13 cellular contexts compared by ENCODE assay signal in genomic region chr18:35282353-35282752, GRCh38. TPM values are rescaled to one million over a fixed set of nuclear protein-coding genes. Genes with fewer than 3 reads are reported as not detected.
DNase-seq lines count a peak whose midpoint lies in the region; ATAC-seq, FAIRE-seq and TF ChIP-seq lines count a peak whose summit lies in the region.
"Had no signal": no experiment of that assay in that cellular context is flagged by ENCODE, and none has a peak within 500 bp of the region (broad histone marks: within the 10 kb centered on the region; RNA-seq: fewer than 3 reads in every experiment).

No MANE protein-coding gene starts in this region.

- H3K79me2 ChIP-seq in endothelial cell of umbilical vein (ENCODE audit: control insufficient read depth, insufficient read depth, low read length), result peaks cover 16% of the 10 kb centered on the region

- FAIRE-seq in endothelial cell of umbilical vein (lab: Jason Lieb, UNC), result peak; percentile 93
- FAIRE-seq in RCC 7860 (lab: Jason Lieb, UNC), result no peak

- CTCF ChIA-PET in endothelial cell of umbilical vein (lab: Charles Lee), result interaction anchor here (0.9 to 1.6 kb wide), 2 partner anchors 14 to 42 kb away, joined by 4 to 6 read pairs; partner anchors contain the start of gene ZNF397

- H3K4me3 ChIP-seq in endothelial cell of umbilical vein (replicated peaks in 1 of 3; ENCODE audit: insufficient read depth in 1 of 3, low read depth in 1 of 3, low read length in 3 of 3), result no peak overlapping the region
- H3K4me3 ChIP-seq: prostate gland, suprapubic skin had no signal

- intact Hi-C loops in endothelial cell of umbilical vein (cut with micrococcal nuclease), result loop anchor here (1.0 kb wide), 2 partner anchors 8 to 42 kb away; partner anchors contain the start of gene ZSCAN30

- TF ChIP-seq POLR2A in endothelial cell of umbilical vein (IDR thresholded peaks at IDR 0.05; ENCODE audit: low read depth, low read length), result no peak

- H2AFZ ChIP-seq in endothelial cell of umbilical vein (ENCODE audit: low read depth, low read length), result no peak overlapping the region

- TF ChIP-seq CTCF in endothelial cell of umbilical vein (IDR thresholded peaks at IDR 0.05; ENCODE audit: extremely low read depth in 1 of 2, insufficient read depth in 1 of 2, low read depth in 1 of 2, low read length in 2 of 2), result no peak

- H3K9me3 ChIP-seq in endothelial cell of umbilical vein (replicated peaks; ENCODE audit: control insufficient read depth, insufficient read depth, low read length), result peaks cover 3% of the 10 kb centered on the region
- H3K9me3 ChIP-seq: prostate gland had no signal

- peak overlapping the region; percentile 75 for H3K27ac ChIP-seq in endothelial cell of umbilical vein (ENCODE audit: insufficient read depth, low read depth, low read length)
- H3K27ac ChIP-seq: prostate gland, suprapubic skin had no signal

- no peaks in the 10 kb centered on the region for H4K20me1 ChIP-seq in endothelial cell of umbilical vein (replicated peaks; ENCODE audit: control insufficient read depth, extremely low read depth, insufficient read depth, low read length)

- dilution Hi-C loops in endothelial cell of umbilical vein (cut with MboI; ENCODE audit: extremely low pct_ligation_motif_present, low sequenced_read_pairs), result no loop called here

- H3K27me3 ChIP-seq in endothelial cell of umbilical vein (ENCODE audit: control insufficient read depth in 2 of 2, insufficient read depth in 2 of 2, low read length in 2 of 2), result no peaks in the 10 kb centered on the region
- H3K27me3 ChIP-seq: suprapubic skin had no signal

- H3K4me2 ChIP-seq in endothelial cell of umbilical vein (ENCODE audit: insufficient read depth, low read length), result peak overlapping the region; percentile 70

- BruUV-seq in endothelial cell of umbilical vein (replicated peaks; lab: Mats Ljungman, UMichigan), result no TSS peak

- no peaks in the 10 kb centered on the region for H3K9me1 ChIP-seq in endothelial cell of umbilical vein (replicated peaks; ENCODE audit: control insufficient read depth, extremely low read depth, insufficient read depth, low read length)

- DNase-seq in GM04503 (ENCODE audit: low read depth) (peak; percentile 81), NCI-H446 treated with DMSO at 0.1 percent for 48 hours (lab: John Stamatoyannopoulos, UW) (peak; percentile 27), endothelial cell of umbilical vein (ENCODE audit: low read depth, low spot score) (peak; percentile 84), myocyte (ENCODE audit: low read depth) (peak; percentile 14), activated gamma-delta T cell treated with Interleukin-2 at 50 U/mL for 16 hours (no peak), RCC 7860 (ENCODE audit: low spot score) (no peak)
- DNase-seq: activated CD4-positive, CD25-positive, alpha-beta regulatory T cell treated with anti-CD3 and anti-CD28 coated beads, Interleukin-2, amount 50 U/mL, for 72 hours; hippocampal formation; NCI-H1092; NCI-H510A treated with DMSO at 0.1 percent for 48 hours had no signal

- H3K36me3 ChIP-seq in endothelial cell of umbilical vein (ENCODE audit: control insufficient read depth in 2 of 2, extremely low read depth in 1 of 2, insufficient read depth in 2 of 2, low read length in 2 of 2), result peaks cover 0 to 6% of the 10 kb centered on the region in 2 experiments
- H3K36me3 ChIP-seq: prostate gland had no signal

- H3K9ac ChIP-seq in endothelial cell of umbilical vein (replicated peaks; ENCODE audit: extremely low read depth, insufficient read depth, low read length), result peak overlapping the region; percentile 27

- POLR2A ChIA-PET in endothelial cell of umbilical vein (lab: Charles Lee), result no interaction called here

- no peak for ATAC-seq in HG02981 (IDR thresholded peaks at IDR 0.05; ENCODE audit: unreplicated experiment)

- H3K4me1 ChIP-seq in endothelial cell of umbilical vein (ENCODE audit: control insufficient read depth, extremely low read depth, insufficient read depth, low read length), result peaks cover 33% of the 10 kb centered on the region
- H3K4me1 ChIP-seq: prostate gland, suprapubic skin had no signal

TF ChIP-seq in endothelial cell of umbilical vein, 7 proteins besides CTCF, POLR2A, EP300 and RAD21:
- TF ChIP-seq JUN (IDR thresholded peaks at IDR 0.05; ENCODE audit: borderline replicate concordance, insufficient read depth, insufficient read length, low read depth) (peak; percentile 96), MAX (IDR thresholded peaks at IDR 0.05; ENCODE audit: insufficient read depth, insufficient read length) (no peak), POLR2AphosphoS5 (IDR thresholded peaks at IDR 0.05; ENCODE audit: insufficient read depth, low read depth, low read length) (peak; percentile 82), GATA2 (IDR thresholded peaks at IDR 0.05; ENCODE audit: insufficient read depth, insufficient read length, low read depth, low read length) (no peak), EZH2 (IDR thresholded peaks at IDR 0.05; ENCODE audit: borderline replicate concordance, low read depth, low read length, severe bottlenecking) (no peak), FOS (IDR thresholded peaks at IDR 0.05; ENCODE audit: borderline replicate concordance, insufficient read depth, low read length) (peak; percentile 99)

RNA-seq across cellular contexts. Expression of gene ZSCAN30, which starts 7.7 kb away (rescaled TPM):
- total RNA-seq in endothelial cell of umbilical vein (14.6 and 18.0 TPM in 2 replicates), myocyte (20.0 and 21.8 TPM in 2 replicates)
- polyA plus RNA-seq in endothelial cell of umbilical vein, result 5.9 and 6.7 TPM in 2 replicates
- 5.7 and 6.5 TPM in 2 replicates for polyA plus RNA-seq in endothelial cell of umbilical vein (2011; cell fraction: cytosol; rRNA removed)
- polyA plus RNA-seq in endothelial cell of umbilical vein (2011; cell fraction: nucleus; rRNA removed), result 50.6 and 60.6 TPM in 2 replicates
- polyA plus RNA-seq in endothelial cell of umbilical vein (2012), result 12.5 and 13.5 TPM in 2 replicates
- polyA minus RNA-seq in endothelial cell of umbilical vein, result 19.4 and 25.6 TPM in 2 replicates
- polyA minus RNA-seq in endothelial cell of umbilical vein (2011; cell fraction: cytosol; rRNA and poly(A)+ RNA removed), result 1.2 TPM
- 24.2 and 33.0 TPM in 2 replicates for polyA minus RNA-seq in endothelial cell of umbilical vein (2011; cell fraction: nucleus; rRNA and poly(A)+ RNA removed)
- 14.3 TPM for polyA plus RNA-seq in myocyte (2012)

RNA-seq across cellular contexts. Expression of gene ZNF397, which starts 41.5 kb away (rescaled TPM):
- total RNA-seq in endothelial cell of umbilical vein (5.1 and 5.5 TPM in 2 replicates), myocyte (13.9 and 16.5 TPM in 2 replicates)
- 1.1 and 1.5 TPM in 2 replicates for polyA plus RNA-seq in endothelial cell of umbilical vein
- polyA plus RNA-seq in endothelial cell of umbilical vein (2011; cell fraction: cytosol; rRNA removed), result 2.0 and 2.2 TPM in 2 replicates
- polyA plus RNA-seq in endothelial cell of umbilical vein (2011; cell fraction: nucleus; rRNA removed), result 4.6 and 5.2 TPM in 2 replicates
- polyA plus RNA-seq in endothelial cell of umbilical vein (2012), result 2.9 and 4.4 TPM in 2 replicates
- polyA minus RNA-seq in endothelial cell of umbilical vein, result 3.5 and 5.3 TPM in 2 replicates
- 3.0 TPM for polyA minus RNA-seq in endothelial cell of umbilical vein (2011; cell fraction: cytosol; rRNA and poly(A)+ RNA removed)
- polyA minus RNA-seq in endothelial cell of umbilical vein (2011; cell fraction: nucleus; rRNA and poly(A)+ RNA removed), result 4.1 and 5.4 TPM in 2 replicates
- polyA plus RNA-seq in myocyte (2012), result 10.5 TPM

Comparison
In these comparisons a context has a peak if more than half of its experiments do, and no peak if none do; other contexts are left out.
1. DNase-seq: peak in GM04503 (single experiment), NCI-H446 treated with DMSO at 0.1 percent for 48 hours (single experiment), endothelial cell of umbilical vein (single experiment) and myocyte (single experiment); none in activated gamma-delta T cell treated with Interleukin-2 at 50 U/mL for 16 hours (single experiment) and RCC 7860 (single experiment).